In genomic region chr1:31181515-31182343, GRCh38 we compare ENCODE assay signal across 8 cellular contexts. TPM values are rescaled to one million over a fixed set of nuclear protein-coding genes. Genes with fewer than 3 reads are reported as not detected.
DNase-seq lines count a peak whose midpoint lies in the region; ATAC-seq, FAIRE-seq and TF ChIP-seq lines count a peak whose summit lies in the region.

No MANE protein-coding gene starts in this region.

- H3K27ac Mint-ChIP-seq in activated T-helper 2 cell treated with anti-CD3 and anti-CD28 coated beads, Interferon-gamma antibody, Interleukin-2, Interleukin-4, amounts not matched to agents 10 μg/mL and 5 μg/mL and 100 μg/mL, durations not matched to agents 14 hours and 24 hours and 36 hours = no peak overlapping the region

- peak overlapping the region; percentile 56 for H3K4me3 Mint-ChIP-seq in activated T-helper 2 cell treated with anti-CD3 and anti-CD28 coated beads, Interferon-gamma antibody, Interleukin-2, Interleukin-4, amounts not matched to agents 10 μg/mL and 5 μg/mL and 100 μg/mL, durations not matched to agents 14 hours and 24 hours and 36 hours (ENCODE audit: low read depth)

- peaks cover 18% of the 10 kb centered on the region for H3K27me3 Mint-ChIP-seq in activated T-helper 2 cell treated with anti-CD3 and anti-CD28 coated beads, Interferon-gamma antibody, Interleukin-2, Interleukin-4, amounts not matched to agents 10 μg/mL and 5 μg/mL and 100 μg/mL, durations not matched to agents 14 hours and 24 hours and 36 hours (ENCODE audit: low read depth)

- peaks cover 0 to 9% (median 7%) of the 10 kb centered on the region in 3 donors for H3K4me1 ChIP-seq in pancreas

- TF ChIP-seq CTCF in pancreas (IDR thresholded peaks at IDR 0.05) = peak; percentile 77 to 82 (median 80)

- H3K36me3 Mint-ChIP-seq in activated T-helper 2 cell treated with anti-CD3 and anti-CD28 coated beads, Interferon-gamma antibody, Interleukin-2, Interleukin-4, amounts not matched to agents 10 μg/mL and 5 μg/mL and 100 μg/mL, durations not matched to agents 14 hours and 24 hours and 36 hours (ENCODE audit: low read depth) = no peaks in the 10 kb centered on the region

- H3K9me3 Mint-ChIP-seq in activated T-helper 2 cell treated with anti-CD3 and anti-CD28 coated beads, Interferon-gamma antibody, Interleukin-2, Interleukin-4, amounts not matched to agents 10 μg/mL and 5 μg/mL and 100 μg/mL, durations not matched to agents 14 hours and 24 hours and 36 hours = no peaks in the 10 kb centered on the region

- intact Hi-C loops in activated T-helper 2 cell treated with anti-CD3 and anti-CD28 coated beads, Interferon-gamma antibody, Interleukin-2, Interleukin-4, amounts not matched to agents 10 μg/mL and 5 μg/mL and 100 μg/mL, durations not matched to agents 14 hours and 24 hours and 36 hours (cut with micrococcal nuclease) = loop anchor here (5.0 kb wide), 2 partner anchors 156 to 241 kb away; no protein-coding TSS in a partner anchor
- intact Hi-C loops in pancreas (cut with DNase I) = loop anchor here in 2 of 3 donors (10.0 kb wide), 2 partner anchors 233 to 363 kb away; partner anchors contain the start of gene SERINC2 (in 2 of the 2)

- ATAC-seq in pancreas = peak; percentile 75 to 89 (median 86)
- ATAC-seq in GM18858 (IDR thresholded peaks at IDR 0.05; ENCODE audit: unreplicated experiment) = no peak

- peaks cover 0 to 6% (median 0%) of the 10 kb centered on the region in 4 donors for H3K27me3 ChIP-seq in pancreas

- peak; percentile 12 for DNase-seq in NCI-H2107 (lab: John Stamatoyannopoulos, UW)
- DNase-seq in NCI-H2107 treated with DMSO at 0.1 percent for 48 hours (lab: John Stamatoyannopoulos, UW; ENCODE audit: unreplicated experiment) = no peak
- DNase-seq in NCI-H748 (lab: John Stamatoyannopoulos, UW; ENCODE audit: unreplicated experiment) = peak; percentile 18
- peak; percentile 41 for DNase-seq in activated T-helper 2 cell treated with anti-CD3 and anti-CD28 coated beads, Interferon-gamma antibody, Interleukin-2, Interleukin-4, amounts not matched to agents 10 μg/mL and 5 μg/mL and 100 μg/mL, durations not matched to agents 14 hours and 24 hours and 36 hours (ENCODE audit: low spot score)
- DNase-seq in glomerular visceral epithelial cell (ENCODE audit: extremely low spot score) = peak; percentile 24
- peak; percentile 30 to 90 (median 68) for DNase-seq in pancreas
- no peak for DNase-seq in NCI-H446 treated with DMSO at 0.1 percent for 48 hours (lab: John Stamatoyannopoulos, UW)

- no peak overlapping the region for H3K27ac ChIP-seq in pancreas

- peak overlapping the region in 3 of 4 donors; percentile 8 to 39 (median 12) for H3K4me3 ChIP-seq in pancreas

- no peaks in the 10 kb centered on the region for H3K36me3 ChIP-seq in pancreas

- H3K4me1 Mint-ChIP-seq in activated T-helper 2 cell treated with anti-CD3 and anti-CD28 coated beads, Interferon-gamma antibody, Interleukin-2, Interleukin-4, amounts not matched to agents 10 μg/mL and 5 μg/mL and 100 μg/mL, durations not matched to agents 14 hours and 24 hours and 36 hours (ENCODE audit: low read depth) = peaks cover 4% of the 10 kb centered on the region

- FAIRE-seq in pancreas (lab: Jason Lieb, UNC) = no peak

- 4 to 7% methylated on average over 49 to 52 of the region's 52 CpGs for WGBS in pancreas, 2 donors

- H3K9me3 ChIP-seq in pancreas = no peaks in the 10 kb centered on the region

RNA-seq across cellular contexts. Expression of gene NKAIN1, which starts 58.0 kb away (rescaled TPM):
- total RNA-seq in activated T-helper 2 cell treated with anti-CD3 and anti-CD28 coated beads, Interferon-gamma antibody, Interleukin-2, Interleukin-4, amounts not matched to agents 10 μg/mL and 5 μg/mL and 100 μg/mL, durations not matched to agents 14 hours and 24 hours and 36 hours = 0.07 TPM in 1 of 2 replicates, not detected in the other
- total RNA-seq in pancreas = under 1 TPM in 4 of 6 donors, not detected in 2; 0.12 to 0.23 (median 0.15) TPM
- polyA plus RNA-seq in pancreas = under 1 TPM; 0.27 to 0.73 TPM

Comparison
In these comparisons a context has a peak if more than half of its experiments do, and no peak if none do; other contexts are left out.
1. DNase-seq: peak in NCI-H2107 (single experiment), NCI-H748 (single experiment), activated T-helper 2 cell treated with anti-CD3 and anti-CD28 coated beads, Interferon-gamma antibody, Interleukin-2, Interleukin-4, amounts not matched to agents 10 μg/mL and 5 μg/mL and 100 μg/mL, durations not matched to agents 14 hours and 24 hours and 36 hours (single experiment), glomerular visceral epithelial cell (single experiment) and pancreas (6 of 6); none in NCI-H2107 treated with DMSO at 0.1 percent for 48 hours (single experiment) and NCI-H446 treated with DMSO at 0.1 percent for 48 hours (single experiment).